8 cellular contexts compared by ENCODE assay signal in genomic region chr11:796565-797299, GRCh38. TPM values are rescaled to one million over a fixed set of nuclear protein-coding genes. Genes with fewer than 3 reads are reported as not detected.
A peak's percentile ranks its signal among the peaks of the same experiment; 100 is the strongest.
DNase-seq lines count a peak whose midpoint lies in the region; ATAC-seq, FAIRE-seq and TF ChIP-seq lines count a peak whose summit lies in the region.

No MANE protein-coding gene starts in this region.

- H3K36me3 ChIP-seq in kidney (ENCODE audit: control insufficient read depth in 1 of 2, insufficient read depth in 2 of 2, low read length in 2 of 2): no peaks in the 10 kb centered on the region
- peaks cover 27% of the 10 kb centered on the region for H3K36me3 ChIP-seq in suprapubic skin

- no peak for TF ChIP-seq EP300 in suprapubic skin (IDR thresholded peaks at IDR 0.05)

- H3K27me3 Mint-ChIP-seq in activated CD4-positive, alpha-beta T cell treated with anti-CD3 and anti-CD28 coated beads for 36 hours: no peaks in the 10 kb centered on the region
- no peaks in the 10 kb centered on the region for H3K27me3 Mint-ChIP-seq in activated naive CD8-positive, alpha-beta T cell

- DNase-seq in activated CD4-positive, alpha-beta T cell treated with anti-CD3 and anti-CD28 coated beads for 36 hours: peak; percentile 37
- DNase-seq in activated CD4-positive, alpha-beta T cell treated with anti-CD3 and anti-CD28 coated beads for 48 hours: no peak
- no peak for DNase-seq in kidney
- DNase-seq in suprapubic skin (ENCODE audit: low spot score in 2 of 2): no peak
- DNase-seq in SIG-M5 treated with dmso at 0.1 percent for 504 hours (lab: John Stamatoyannopoulos, UW; ENCODE audit: unreplicated experiment): no peak
- DNase-seq in T1000 (lab: John Stamatoyannopoulos, UW): no peak

- intact Hi-C loops in activated CD4-positive, alpha-beta T cell treated with anti-CD3 and anti-CD28 coated beads for 36 hours (cut with DNase I, micrococcal nuclease): loop anchor here (1.0 to 10.0 kb wide), 11 partner anchors 9 to 560 kb away; partner anchors contain the start of genes GATD1 (in 2 of the 2), IFITM1 (in 1 of the 2), PHRF1 (in 1 of the 2) and PIDD1 (in 1 of the 2)
- intact Hi-C loops in kidney (cut with DNase I): no loop called here

- TF ChIP-seq POLR2A in suprapubic skin (IDR thresholded peaks at IDR 0.05): no peak

- H3K4me1 Mint-ChIP-seq in activated CD4-positive, alpha-beta T cell treated with anti-CD3 and anti-CD28 coated beads for 36 hours: peaks cover 13% of the 10 kb centered on the region
- H3K4me1 Mint-ChIP-seq in activated naive CD8-positive, alpha-beta T cell (ENCODE audit: low read depth): peaks cover 5% of the 10 kb centered on the region

- H3K27ac Mint-ChIP-seq in activated CD4-positive, alpha-beta T cell treated with anti-CD3 and anti-CD28 coated beads for 36 hours: peak overlapping the region; percentile 67
- H3K27ac Mint-ChIP-seq in activated naive CD8-positive, alpha-beta T cell: peak overlapping the region; percentile 84

- H3K9me3 ChIP-seq in kidney (ENCODE audit: control insufficient read depth in 1 of 2, low read length in 2 of 2) (no peaks in the 10 kb centered on the region), suprapubic skin (no peaks in the 10 kb centered on the region)

- peak overlapping the region; percentile 29 to 80 for H3K27ac ChIP-seq in kidney (ENCODE audit: low read depth in 2 of 2, low read length in 2 of 2)
- peak overlapping the region; percentile 78 for H3K27ac ChIP-seq in suprapubic skin

- WGBS in suprapubic skin: 12% methylated on average over 6 of the region's 18 CpGs

- ATAC-seq in activated CD4-positive, alpha-beta T cell treated with anti-CD3 and anti-CD28 coated beads for 36 hours: no peak
- no peak for ATAC-seq in GM19467 (IDR thresholded peaks at IDR 0.05; ENCODE audit: unreplicated experiment)

- no peak for TF ChIP-seq CTCF in kidney (IDR thresholded peaks at IDR 0.05; ENCODE audit: borderline replicate concordance, extremely low read depth, insufficient read depth)
- TF ChIP-seq CTCF in suprapubic skin (IDR thresholded peaks at IDR 0.05): no peak

- H3K4me3 ChIP-seq in kidney (ENCODE audit: low read length in 2 of 2) (peak overlapping the region; percentile 73 to 79), suprapubic skin (peak overlapping the region; percentile 72)

- peak overlapping the region; percentile 79 for H3K4me3 Mint-ChIP-seq in activated CD4-positive, alpha-beta T cell treated with anti-CD3 and anti-CD28 coated beads for 36 hours
- H3K4me3 Mint-ChIP-seq in activated naive CD8-positive, alpha-beta T cell: peak overlapping the region; percentile 91

- no peaks in the 10 kb centered on the region for H3K9me3 Mint-ChIP-seq in activated CD4-positive, alpha-beta T cell treated with anti-CD3 and anti-CD28 coated beads for 36 hours (ENCODE audit: low read depth)
- H3K9me3 Mint-ChIP-seq in activated naive CD8-positive, alpha-beta T cell (ENCODE audit: low read depth): no peaks in the 10 kb centered on the region

- POLR2A ChIA-PET in activated CD4-positive, alpha-beta T cell treated with anti-CD3 and anti-CD28 coated beads for 36 hours (lab: Charles Lee): interaction anchor here (1.1 to 2.1 kb wide), 4 partner anchors 13 to 23 kb away, joined by 3 to 10 read pairs (median 4); partner anchors contain the start of genes GATD1, PNPLA2 and RPLP2

- no peak for FAIRE-seq in kidney (lab: Jason Lieb, UNC)

- peaks cover 13% of the 10 kb centered on the region for H3K36me3 Mint-ChIP-seq in activated CD4-positive, alpha-beta T cell treated with anti-CD3 and anti-CD28 coated beads for 36 hours (ENCODE audit: low read depth)
- no peaks in the 10 kb centered on the region for H3K36me3 Mint-ChIP-seq in activated naive CD8-positive, alpha-beta T cell

- CTCF ChIA-PET in activated CD4-positive, alpha-beta T cell treated with anti-CD3 and anti-CD28 coated beads for 36 hours (lab: Charles Lee): interaction anchor here (0.7 to 1.4 kb wide), 4 partner anchors 21 to 184 kb away, joined by 3 to 5 read pairs (median 4); no protein-coding TSS in a partner anchor

- peak overlapping the region; percentile 70 to 85 for H3K9ac ChIP-seq in kidney (ENCODE audit: low read length in 2 of 2)

- H3K4me1 ChIP-seq in kidney (ENCODE audit: control insufficient read depth in 1 of 2, insufficient read depth in 1 of 2, low read depth in 1 of 2, low read length in 2 of 2) (peaks cover 8 to 22% of the 10 kb centered on the region in 2 donors), suprapubic skin (peaks cover 44% of the 10 kb centered on the region)

- H3K27me3 ChIP-seq in suprapubic skin: no peaks in the 10 kb centered on the region

RNA-seq across cellular contexts. Expression of gene SLC25A22, which starts 1.3 kb away (rescaled TPM):
- 10 to 100 TPM; 33.9 to 36.6 TPM for total RNA-seq in activated CD4-positive, alpha-beta T cell treated with anti-CD3 and anti-CD28 coated beads for 36 hours
- 17.8 TPM for total RNA-seq in kidney
- polyA plus RNA-seq in kidney (ENCODE audit: insufficient read depth, low read depth, low replicate concordance): 14.3 TPM
- 10 to 100 TPM; 11.2 to 14.7 (median 13.7) TPM for total RNA-seq in suprapubic skin

RNA-seq across cellular contexts. Expression of gene CEND1, which starts 6.8 kb away (rescaled TPM):
- 1 to 10 TPM in 1 of 2 experiments, under 1 TPM in 1; 0.50 to 1.1 TPM for total RNA-seq in activated CD4-positive, alpha-beta T cell treated with anti-CD3 and anti-CD28 coated beads for 36 hours
- 0.16 TPM for total RNA-seq in kidney
- polyA plus RNA-seq in kidney (ENCODE audit: insufficient read depth, low read depth, low replicate concordance): 3.6 TPM
- not detected for total RNA-seq in suprapubic skin

RNA-seq across cellular contexts. Expression of gene PIDD1, which starts 8.3 kb away (rescaled TPM):
- total RNA-seq in activated CD4-positive, alpha-beta T cell treated with anti-CD3 and anti-CD28 coated beads for 36 hours: 10 to 100 TPM; 21.1 to 29.1 TPM
- 16.5 TPM for total RNA-seq in kidney
- 9.1 TPM for polyA plus RNA-seq in kidney (ENCODE audit: insufficient read depth, low read depth, low replicate concordance)
- 10 to 100 TPM; 14.1 to 71.9 (median 33.5) TPM for total RNA-seq in suprapubic skin

RNA-seq across cellular contexts. Expression of gene RPLP2, which starts 13.0 kb away (rescaled TPM):
- total RNA-seq in activated CD4-positive, alpha-beta T cell treated with anti-CD3 and anti-CD28 coated beads for 36 hours: 1,000 to 10,000 TPM; 2,132 to 3,230 TPM
- total RNA-seq in kidney (1,544 TPM), suprapubic skin (1,000 to 10,000 TPM in 2 of 4 donors, 100 to 1,000 TPM in 2; 692 to 1,129 (median 991) TPM)
- 1,997 TPM for polyA plus RNA-seq in kidney (ENCODE audit: insufficient read depth, low read depth, low replicate concordance)

RNA-seq across cellular contexts. Expression of gene GATD1, which starts 19.4 kb away (rescaled TPM):
- total RNA-seq in activated CD4-positive, alpha-beta T cell treated with anti-CD3 and anti-CD28 coated beads for 36 hours: 10 to 100 TPM; 45.7 to 59.8 TPM
- total RNA-seq in kidney (66.2 TPM), suprapubic skin (10 to 100 TPM; 27.2 to 68.2 (median 46.0) TPM)
- polyA plus RNA-seq in kidney (ENCODE audit: insufficient read depth, low read depth, low replicate concordance): 38.3 TPM
